Comparison of ENCODE assay signal across 27 cellular contexts in the genomic region with DNA sequence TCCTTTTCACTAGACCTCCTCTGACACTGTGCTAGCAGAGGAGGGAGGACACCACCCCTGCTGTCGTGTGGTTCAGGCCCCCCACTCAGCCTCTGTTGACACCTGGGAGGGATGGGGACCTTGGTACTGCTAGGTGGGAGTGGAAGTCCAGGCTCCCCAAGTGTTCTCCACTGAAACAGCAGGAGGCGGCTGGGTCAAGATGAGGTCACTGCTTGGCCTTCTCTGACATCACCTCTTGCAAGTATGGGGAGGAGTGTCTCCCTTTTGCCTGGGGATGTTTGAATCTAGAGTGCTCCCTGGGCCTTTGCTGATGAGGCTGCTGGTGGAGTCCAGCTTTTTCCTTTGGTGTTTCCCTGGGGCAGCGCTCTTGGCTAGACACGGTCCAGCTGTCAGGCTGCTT.
DNase-seq lines count a peak whose midpoint lies in the region; ATAC-seq, FAIRE-seq and TF ChIP-seq lines count a peak whose summit lies in the region.
"Had no signal": no experiment of that assay in that cellular context is flagged by ENCODE, and none has a peak within 500 bp of the region (broad histone marks: within the 10 kb centered on the region; RNA-seq: fewer than 3 reads in every experiment).

No MANE protein-coding gene starts in this region.

- H3K36me3 ChIP-seq in HEK293 (ENCODE audit: control insufficient read depth in 2 of 2, insufficient read depth in 1 of 2, low read length in 2 of 2) (no peaks in the 10 kb centered on the region), esophagus muscularis mucosa (no peaks in the 10 kb centered on the region), neuronal stem cell (replicated peaks in 1 of 2; ENCODE audit: control insufficient read depth in 2 of 2, insufficient read depth in 2 of 2, low read length in 2 of 2) (no peaks in the 10 kb centered on the region)
- H3K36me3 ChIP-seq: BE2C, BLaER1 had no signal

- H2BK15ac ChIP-seq in neuronal stem cell (ENCODE audit: low read length) = no peak overlapping the region

- H3K27me3 ChIP-seq in esophagus muscularis mucosa = peaks cover 0 to 10% (median 0%) of the 10 kb centered on the region in 4 donors
- H3K27me3 ChIP-seq in neuronal stem cell (ENCODE audit: control insufficient read depth in 3 of 3, insufficient read depth in 3 of 3, low read depth in 1 of 3, low read length in 3 of 3) = peaks cover 0 to 1% (median 0%) of the 10 kb centered on the region in 3 experiments
- H3K27me3 ChIP-seq: BE2C, BLaER1 had no signal

- intact Hi-C loops in esophagus muscularis mucosa (cut with DNase I) = no loop called here

- FAIRE-seq in H54 (lab: Jason Lieb, UNC) = no peak
- FAIRE-seq: A204.1, G401.6, GM12891, GM19239 had no signal

- no peak overlapping the region for H2BK120ac ChIP-seq in neuronal stem cell (ENCODE audit: low read depth, low read length)

- 88% methylated on average over 4 of the region's 4 CpGs for WGBS in esophagus muscularis mucosa
- WGBS in neuronal stem cell (ENCODE audit: extremely low coverage in 2 of 2, insufficient read length in 2 of 2, insufficient replicate concordance in 1 of 2), 2 donors = no CpG with 5 or more reads among the region's 4 CpGs

- TF ChIP-seq CTCF in HEK293 (tag by site-specific recombination; IDR thresholded peaks at IDR 0.05) (no peak), esophagus muscularis mucosa (IDR thresholded peaks at IDR 0.05) (no peak)

- H4K8ac ChIP-seq in neuronal stem cell (ENCODE audit: low read depth, low read length) = no peak overlapping the region

- no peak overlapping the region for H2AK5ac ChIP-seq in neuronal stem cell (ENCODE audit: low read depth, low read length)

- H3K4me2 ChIP-seq in neuronal stem cell (ENCODE audit: insufficient read depth, low read length, poor library complexity, severe bottlenecking) = no peak overlapping the region
- H3K4me2 ChIP-seq: BLaER1 had no signal

- H3K18ac ChIP-seq in neuronal stem cell (ENCODE audit: low read length) = no peak overlapping the region

- TF ChIP-seq POLR2A in esophagus muscularis mucosa (IDR thresholded peaks at IDR 0.05; ENCODE audit: low read depth) = no peak
- TF ChIP-seq POLR2A in H54 (IDR thresholded peaks at IDR 0.05; ENCODE audit: low read depth, low read length) = no peak

- no peak overlapping the region for H3K9ac ChIP-seq in neuronal stem cell (ENCODE audit: low read depth, low read length, poor library complexity)
- H3K9ac ChIP-seq: BLaER1 had no signal

- no peak overlapping the region for H2BK5ac ChIP-seq in neuronal stem cell (ENCODE audit: low read length)

- H2AFZ ChIP-seq in neuronal stem cell (ENCODE audit: low read length) = no peak overlapping the region

- H3K4me3 ChIP-seq in HEK293 (ENCODE audit: low read depth, low read length) (no peak overlapping the region), esophagus muscularis mucosa (no peak overlapping the region), neuronal stem cell (ENCODE audit: low read length in 2 of 2) (peak overlapping the region in 1 of 2 donors; percentile 4)
- H3K4me3 ChIP-seq: BLaER1 had no signal

- POLR2A ChIA-PET in HEK293 (lab: Yijun Ruan, JAX) = no interaction called here

- H3K9me3 ChIP-seq in HEK293 (ENCODE audit: control insufficient read depth, insufficient read depth, low read depth, low read length) = no peaks in the 10 kb centered on the region
- no peaks in the 10 kb centered on the region for H3K9me3 ChIP-seq in esophagus muscularis mucosa
- no peaks in the 10 kb centered on the region for H3K9me3 ChIP-seq in neuronal stem cell (replicated peaks in 1 of 2; ENCODE audit: control insufficient read depth in 2 of 2, insufficient read depth in 1 of 2, low read depth in 1 of 2, low read length in 2 of 2)
- H3K9me3 ChIP-seq: BE2C, BLaER1 had no signal

- H3K4ac ChIP-seq in neuronal stem cell (ENCODE audit: low read length) = no peak overlapping the region

- H3K27ac ChIP-seq in HEK293 (ENCODE audit: extremely low read depth, low read depth, low read length) (no peak overlapping the region), esophagus muscularis mucosa (replicated peaks in 1 of 4) (no peak overlapping the region), neuronal stem cell (replicated peaks; ENCODE audit: low read length) (no peak overlapping the region)
- H3K27ac ChIP-seq: BLaER1 had no signal

- H3K4me1 ChIP-seq in HEK293 (ENCODE audit: control insufficient read depth, insufficient read depth, low read length) (no peaks in the 10 kb centered on the region), esophagus muscularis mucosa (no peaks in the 10 kb centered on the region), neuronal stem cell (ENCODE audit: control insufficient read depth in 2 of 2, insufficient read depth in 1 of 2, low read depth in 1 of 2, low read length in 2 of 2) (no peaks in the 10 kb centered on the region)
- H3K4me1 ChIP-seq: BLaER1 had no signal

- TF ChIP-seq EP300 in esophagus muscularis mucosa (IDR thresholded peaks at IDR 0.05) = no peak

- H2BK12ac ChIP-seq in neuronal stem cell (ENCODE audit: low read length) = no peak overlapping the region

- no peak overlapping the region for H4K91ac ChIP-seq in neuronal stem cell (ENCODE audit: low read depth, low read length, poor library complexity)

- CTCF ChIA-PET in HEK293 (lab: Yijun Ruan, JAX) = interaction anchor here (1.7 kb wide), 1 partner anchor 154 kb away, joined by 6 read pairs; no protein-coding TSS in a partner anchor

- no peak for ATAC-seq in HG03045 (IDR thresholded peaks at IDR 0.05; ENCODE audit: unreplicated experiment)

- DNase-seq in esophagus muscularis mucosa (ENCODE audit: extremely low spot score) (peak; percentile 60), neuronal stem cell (ENCODE audit: low spot score) (no peak), HUDEP-2 (lab: John Stamatoyannopoulos, UW; ENCODE audit: unreplicated experiment in 76 of 76) (no peak), H54 (ENCODE audit: insufficient read length, low spot score) (no peak), OCI-M1 (lab: John Stamatoyannopoulos, UW) (no peak)
- DNase-seq: 8988T; ACHN; BE2C; C1 segment of cervical spinal cord; CD4-positive, alpha-beta memory T cell; CD4-positive, CD25-positive, alpha-beta regulatory T cell; CD8-positive, alpha-beta memory T cell; COR-L47; DMS 273 treated with DMSO at 0.1 percent for 48 hours; DMS153; DMS53; DMS79; DND-41; EL; GF-D8 had no signal

- H3K23ac ChIP-seq in neuronal stem cell (ENCODE audit: low read depth, low read length, poor library complexity) = no peak overlapping the region

- peak overlapping the region; percentile 71 for H3K14ac ChIP-seq in neuronal stem cell (ENCODE audit: low read length)

- H3K79me1 ChIP-seq in neuronal stem cell (ENCODE audit: low read depth, low read length) = no peaks in the 10 kb centered on the region

TF ChIP-seq in HEK293, 187 proteins besides CTCF, POLR2A, EP300 and RAD21 (continues in another document):
- no peak for TF ChIP-seq ZNF704 (tag by site-specific recombination; IDR thresholded peaks at IDR 0.05)
- peak; percentile 85 for TF ChIP-seq GLIS1 (tag by site-specific recombination; IDR thresholded peaks at IDR 0.05)
- TF ChIP-seq ZNF404 (tag by site-specific recombination; IDR thresholded peaks at IDR 0.05) = no peak
- no peak for TF ChIP-seq ZNF366 (tag by site-specific recombination; conservative IDR thresholded peaks at IDR 0.05)
- no peak for TF ChIP-seq ZNF114 (tag by site-specific recombination; IDR thresholded peaks at IDR 0.05)
- TF ChIP-seq, protein P1, sequence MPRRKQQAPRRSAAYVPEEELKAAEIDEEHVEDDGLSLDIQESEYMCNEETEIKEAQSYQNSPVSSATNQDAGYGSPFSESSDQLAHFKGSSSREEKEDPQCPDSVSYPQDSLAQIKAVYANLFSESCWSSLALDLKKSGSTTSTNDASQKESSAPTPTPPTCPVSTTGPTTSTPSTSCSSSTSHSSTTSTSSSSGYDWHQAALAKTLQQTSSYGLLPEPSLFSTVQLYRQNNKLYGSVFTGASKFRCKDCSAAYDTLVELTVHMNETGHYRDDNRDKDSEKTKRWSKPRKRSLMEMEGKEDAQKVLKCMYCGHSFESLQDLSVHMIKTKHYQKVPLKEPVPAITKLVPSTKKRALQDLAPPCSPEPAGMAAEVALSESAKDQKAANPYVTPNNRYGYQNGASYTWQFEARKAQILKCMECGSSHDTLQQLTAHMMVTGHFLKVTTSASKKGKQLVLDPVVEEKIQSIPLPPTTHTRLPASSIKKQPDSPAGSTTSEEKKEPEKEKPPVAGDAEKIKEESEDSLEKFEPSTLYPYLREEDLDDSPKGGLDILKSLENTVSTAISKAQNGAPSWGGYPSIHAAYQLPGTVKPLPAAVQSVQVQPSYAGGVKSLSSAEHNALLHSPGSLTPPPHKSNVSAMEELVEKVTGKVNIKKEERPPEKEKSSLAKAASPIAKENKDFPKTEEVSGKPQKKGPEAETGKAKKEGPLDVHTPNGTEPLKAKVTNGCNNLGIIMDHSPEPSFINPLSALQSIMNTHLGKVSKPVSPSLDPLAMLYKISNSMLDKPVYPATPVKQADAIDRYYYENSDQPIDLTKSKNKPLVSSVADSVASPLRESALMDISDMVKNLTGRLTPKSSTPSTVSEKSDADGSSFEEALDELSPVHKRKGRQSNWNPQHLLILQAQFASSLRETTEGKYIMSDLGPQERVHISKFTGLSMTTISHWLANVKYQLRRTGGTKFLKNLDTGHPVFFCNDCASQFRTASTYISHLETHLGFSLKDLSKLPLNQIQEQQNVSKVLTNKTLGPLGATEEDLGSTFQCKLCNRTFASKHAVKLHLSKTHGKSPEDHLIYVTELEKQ (tag by site-specific recombination; IDR thresholded peaks at IDR 0.05; ENCODE audit: borderline replicate concordance) = no peak
- TF ChIP-seq ZNF132 (tag by site-specific recombination; IDR thresholded peaks at IDR 0.05; ENCODE audit: borderline replicate concordance) = no peak
- TF ChIP-seq ZFHX2 (tag by site-specific recombination; conservative IDR thresholded peaks at IDR 0.05) = no peak
- no peak for TF ChIP-seq OSR2 (tag by site-specific recombination; IDR thresholded peaks at IDR 0.05)
